9 cellular contexts compared by ENCODE assay signal in the genomic region with DNA sequence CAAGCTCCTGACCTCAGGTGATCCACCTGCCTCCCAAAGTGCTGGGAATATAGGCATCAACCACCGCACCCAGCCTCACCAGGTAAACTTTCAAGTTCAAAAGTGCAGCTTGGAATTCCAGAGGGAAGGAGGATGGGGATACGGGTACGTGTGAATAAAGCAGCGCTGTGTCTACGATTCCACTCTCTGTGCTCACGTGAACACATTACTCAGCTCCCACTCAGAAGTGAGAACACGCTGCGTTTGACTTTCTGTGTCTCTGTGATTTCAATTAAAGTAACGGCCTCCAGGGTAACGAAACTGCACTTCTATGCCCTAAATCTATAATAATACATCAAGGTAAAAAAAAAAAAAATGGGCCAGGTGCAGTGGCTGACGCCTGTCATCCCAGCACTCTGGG. TPM values are rescaled to one million over a fixed set of nuclear protein-coding genes. Genes with fewer than 3 reads are reported as not detected.
"Had no signal": no experiment of that assay in that cellular context is flagged by ENCODE, and none has a peak within 500 bp of the region (broad histone marks: within the 10 kb centered on the region; RNA-seq: fewer than 3 reads in every experiment).

No MANE protein-coding gene starts in this region.

- DNase-seq: GM23248, GOT3, HFFc6 had no signal

- H3K9me3 ChIP-seq: HAP-1 had no signal

- H3K4me3 Mint-ChIP-seq: HFFc6, IgD-negative memory B cell had no signal

- H3K4me1 ChIP-seq: HAP-1 had no signal

- H3K27ac ChIP-seq: GM23248, HL-60 had no signal

- H3K4me3 ChIP-seq: GM23248, HAP-1 had no signal

- ATAC-seq: HCT116, HepG2 had no signal

- H3K27me3 Mint-ChIP-seq: IgD-negative memory B cell had no signal

- H3K9me3 Mint-ChIP-seq: HFFc6, IgD-negative memory B cell had no signal

- H3K27ac Mint-ChIP-seq: HFFc6, IgD-negative memory B cell had no signal

RNA-seq across cellular contexts. Expression of a gene that starts 8.4 kb away (rescaled TPM):
- total RNA-seq: GM23248, H4, HepG2 had no signal
- polyA plus RNA-seq: GM23248 had no signal
